Comparison of ENCODE assay signal across 8 cellular contexts in genomic region chr9:101485873-101486692, GRCh38. TPM values are rescaled to one million over a fixed set of nuclear protein-coding genes. Genes with fewer than 3 reads are reported as not detected.
DNase-seq lines count a peak whose midpoint lies in the region; ATAC-seq and TF ChIP-seq lines count a peak whose summit lies in the region.

No MANE protein-coding gene starts in this region.

- H3K27me3 ChIP-seq in suprapubic skin: peaks cover 10% of the 10 kb centered on the region

- WGBS in suprapubic skin: 5% methylated on average over 34 of the region's 61 CpGs

- H3K27ac ChIP-seq in cingulate gyrus (ENCODE audit: low read depth, low read length) (peak overlapping the region; percentile 87), suprapubic skin (peak overlapping the region; percentile 90)

- in situ Hi-C loops in KBM-7 (cut with MboI; ENCODE audit: low pct_unique_long_range_greater_than_20kb, low sequenced_read_pairs): no loop called here

- no peak for TF ChIP-seq POLR2A in suprapubic skin (IDR thresholded peaks at IDR 0.05)

- peak overlapping the region; percentile 81 for H3K4me3 ChIP-seq in suprapubic skin

- H3K4me1 ChIP-seq in suprapubic skin: peaks cover 27% of the 10 kb centered on the region

- H3K9me3 ChIP-seq in suprapubic skin: no peaks in the 10 kb centered on the region

- peak; percentile 73 for ATAC-seq in left lobe of liver

- no peak for TF ChIP-seq EP300 in suprapubic skin (IDR thresholded peaks at IDR 0.05)

- no peak for TF ChIP-seq CTCF in suprapubic skin (IDR thresholded peaks at IDR 0.05)

- no peaks in the 10 kb centered on the region for H3K36me3 ChIP-seq in suprapubic skin

- DNase-seq in DMS53 treated with DMSO at 0.1 percent for 48 hours (lab: John Stamatoyannopoulos, UW; ENCODE audit: unreplicated experiment) (peak; percentile 40), NCI-H345 treated with DMSO at 0.1 percent for 48 hours (lab: John Stamatoyannopoulos, UW; ENCODE audit: unreplicated experiment) (peak; percentile 47), left lobe of liver (ENCODE audit: low spot score) (peak; percentile 53), suprapubic skin (ENCODE audit: low spot score in 2 of 2) (peak in 1 of 2 donors; percentile 64), T-helper 2 cell (no peak), KBM-7 (no peak), HT-29 (ENCODE audit: low spot score) (no peak)

RNA-seq across cellular contexts. Expression of gene RNF20, which starts 47.6 kb away (rescaled TPM):
- total RNA-seq in left lobe of liver (17.4 TPM), suprapubic skin (10 to 100 TPM; 16.0 to 24.1 (median 22.3) TPM)
- total RNA-seq in HT-29 (2014; rRNA removed; shearing (Covaris generic)): 5.0 and 6.1 TPM in 2 replicates

RNA-seq across cellular contexts. Expression of gene ALDOB, which starts 50.5 kb away (rescaled TPM):
- total RNA-seq in left lobe of liver (4,002 TPM), suprapubic skin (10 to 100 TPM in 1 of 4 donors, 1 to 10 TPM in 3; 1.1 to 43.3 (median 2.0) TPM)
- total RNA-seq in HT-29 (2014; rRNA removed; shearing (Covaris generic)): 0.16 TPM in 1 of 2 replicates, not detected in the other

Comparison
In these comparisons a context has a peak if more than half of its experiments do, and no peak if none do; other contexts are left out.
1. DNase-seq: peak in DMS53 treated with DMSO at 0.1 percent for 48 hours (single experiment), NCI-H345 treated with DMSO at 0.1 percent for 48 hours (single experiment) and left lobe of liver (single experiment); none in T-helper 2 cell (0 of 5), KBM-7 (single experiment) and HT-29 (single experiment).
2. RNA of gene ALDOB, which starts 50.5 kb away (total RNA-seq): 4,002 TPM in left lobe of liver (single experiment); 1.1 to 43.3 TPM in suprapubic skin and 0.16 TPM in HT-29; every median in the first group is over 10 times any median in the second.